ENCODE assay signal across 15 cellular contexts in the genomic region with DNA sequence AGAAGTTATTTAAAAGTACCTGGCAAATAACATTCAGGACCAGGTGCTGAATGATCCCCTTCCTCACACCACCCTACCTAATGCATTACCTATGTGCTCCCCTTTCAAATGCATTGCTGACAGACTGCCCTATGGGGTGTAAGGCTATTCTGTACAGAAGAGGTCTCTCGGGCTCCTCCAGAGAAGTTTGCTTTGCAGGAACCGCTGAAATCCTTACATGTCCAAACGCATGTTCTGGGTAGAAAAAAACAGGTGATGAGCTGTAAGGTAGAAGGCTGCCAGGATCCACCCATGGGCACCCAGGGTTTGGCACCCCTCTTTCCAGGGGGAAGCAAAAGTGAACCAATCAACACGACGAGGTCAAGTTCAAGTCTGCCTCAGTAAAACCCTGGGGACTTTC. TPM values are rescaled to one million over a fixed set of nuclear protein-coding genes. Genes with fewer than 3 reads are reported as not detected.
DNase-seq lines count a peak whose midpoint lies in the region; ATAC-seq, FAIRE-seq and TF ChIP-seq lines count a peak whose summit lies in the region.
"Had no signal": no experiment of that assay in that cellular context is flagged by ENCODE, and none has a peak within 500 bp of the region (broad histone marks: within the 10 kb centered on the region; RNA-seq: fewer than 3 reads in every experiment).

No MANE protein-coding gene starts in this region.

- no peak overlapping the region for H3K4me3 ChIP-seq in ascending aorta
- no peak overlapping the region for H3K4me3 ChIP-seq in duodenal mucosa (ENCODE audit: low read depth in 1 of 2, low read length in 2 of 2)
- no peak overlapping the region for H3K4me3 ChIP-seq in suprapubic skin

- TF ChIP-seq EP300 in suprapubic skin (IDR thresholded peaks at IDR 0.05), result no peak

- no peaks in the 10 kb centered on the region for H3K36me3 ChIP-seq in ascending aorta
- H3K36me3 ChIP-seq in duodenal mucosa (ENCODE audit: control insufficient read depth in 1 of 2, insufficient read depth in 2 of 2, low read length in 2 of 2), result no peaks in the 10 kb centered on the region
- H3K36me3 ChIP-seq in suprapubic skin, result no peaks in the 10 kb centered on the region

- no peak for TF ChIP-seq POLR2A in suprapubic skin (IDR thresholded peaks at IDR 0.05)

- FAIRE-seq in HTR-8/SVneo (lab: Jason Lieb, UNC), result no peak
- FAIRE-seq: H1 had no signal

- TF ChIP-seq CTCF in ascending aorta (IDR thresholded peaks at IDR 0.05), result no peak
- no peak for TF ChIP-seq CTCF in suprapubic skin (IDR thresholded peaks at IDR 0.05)

- DNase-seq in ascending aorta (ENCODE audit: low spot score in 2 of 2) (no peak), mesenteric fat pad (ENCODE audit: low spot score) (peak; percentile 18), suprapubic skin (ENCODE audit: low spot score in 2 of 2) (no peak), SW 1271 (lab: John Stamatoyannopoulos, UW) (no peak), HTR-8/SVneo (ENCODE audit: insufficient read length, low spot score) (no peak)
- DNase-seq: activated CD4-positive, alpha-beta memory T cell treated with anti-CD3 and anti-CD28 coated beads for 36 hours; mesendoderm; NCI-H1930; occipital lobe; OCI-M1; stimulated activated CD4-positive, alpha-beta T cell treated with anti-CD3 and anti-CD28 coated beads, Interleukin-15, amount 100 ng/mL, for 24 hours had no signal

- H3K9me3 ChIP-seq in ascending aorta (no peaks in the 10 kb centered on the region), duodenal mucosa (ENCODE audit: control insufficient read depth in 1 of 2, low read length in 2 of 2) (no peaks in the 10 kb centered on the region), suprapubic skin (no peaks in the 10 kb centered on the region)

- ATAC-seq in GM21526 (IDR thresholded peaks at IDR 0.05; ENCODE audit: low FRiP score, unreplicated experiment), result no peak
- ATAC-seq in GM19035 (IDR thresholded peaks at IDR 0.05; ENCODE audit: unreplicated experiment), result no peak

- H3K27me3 ChIP-seq in ascending aorta (no peaks in the 10 kb centered on the region), duodenal mucosa (ENCODE audit: control insufficient read depth in 1 of 2, insufficient read depth in 2 of 2, low read length in 2 of 2) (no peaks in the 10 kb centered on the region), suprapubic skin (no peaks in the 10 kb centered on the region)

- intact Hi-C loops in ascending aorta (cut with DNase I), result no loop called here

- peaks cover 39 to 79% of the 10 kb centered on the region in 2 donors for H3K4me1 ChIP-seq in ascending aorta
- H3K4me1 ChIP-seq in duodenal mucosa (ENCODE audit: control insufficient read depth in 1 of 2, insufficient read depth in 2 of 2, low read length in 2 of 2), result peaks cover 34 to 53% of the 10 kb centered on the region in 2 donors
- H3K4me1 ChIP-seq in suprapubic skin, result peaks cover 99% of the 10 kb centered on the region

- 50% methylated on average over 5 of the region's 5 CpGs for WGBS in suprapubic skin

- H3K27ac ChIP-seq in ascending aorta (peak overlapping the region; percentile 95 to 99), duodenal mucosa (ENCODE audit: low read depth, low read length) (peak overlapping the region; percentile 14), suprapubic skin (peak overlapping the region; percentile 97)

- H3K9ac ChIP-seq in duodenal mucosa (ENCODE audit: low read depth in 1 of 2, low read length in 2 of 2), result no peak overlapping the region

RNA-seq across cellular contexts. Expression of a gene that starts 58.3 kb away (rescaled TPM):
- total RNA-seq in ascending aorta (19.2 TPM), mesenteric fat pad (19.4 TPM), suprapubic skin (10 to 100 TPM; 21.1 to 78.2 (median 23.5) TPM)

Comparison
In these comparisons a context has a peak if more than half of its experiments do, and no peak if none do; other contexts are left out.
1. H3K27ac ChIP-seq: peak in every context shown above with its lines; median percentile 97 in ascending aorta; 97 in suprapubic skin; 14 in duodenal mucosa.